Comparison of ENCODE assay signal across 8 cellular contexts in the genomic region with DNA sequence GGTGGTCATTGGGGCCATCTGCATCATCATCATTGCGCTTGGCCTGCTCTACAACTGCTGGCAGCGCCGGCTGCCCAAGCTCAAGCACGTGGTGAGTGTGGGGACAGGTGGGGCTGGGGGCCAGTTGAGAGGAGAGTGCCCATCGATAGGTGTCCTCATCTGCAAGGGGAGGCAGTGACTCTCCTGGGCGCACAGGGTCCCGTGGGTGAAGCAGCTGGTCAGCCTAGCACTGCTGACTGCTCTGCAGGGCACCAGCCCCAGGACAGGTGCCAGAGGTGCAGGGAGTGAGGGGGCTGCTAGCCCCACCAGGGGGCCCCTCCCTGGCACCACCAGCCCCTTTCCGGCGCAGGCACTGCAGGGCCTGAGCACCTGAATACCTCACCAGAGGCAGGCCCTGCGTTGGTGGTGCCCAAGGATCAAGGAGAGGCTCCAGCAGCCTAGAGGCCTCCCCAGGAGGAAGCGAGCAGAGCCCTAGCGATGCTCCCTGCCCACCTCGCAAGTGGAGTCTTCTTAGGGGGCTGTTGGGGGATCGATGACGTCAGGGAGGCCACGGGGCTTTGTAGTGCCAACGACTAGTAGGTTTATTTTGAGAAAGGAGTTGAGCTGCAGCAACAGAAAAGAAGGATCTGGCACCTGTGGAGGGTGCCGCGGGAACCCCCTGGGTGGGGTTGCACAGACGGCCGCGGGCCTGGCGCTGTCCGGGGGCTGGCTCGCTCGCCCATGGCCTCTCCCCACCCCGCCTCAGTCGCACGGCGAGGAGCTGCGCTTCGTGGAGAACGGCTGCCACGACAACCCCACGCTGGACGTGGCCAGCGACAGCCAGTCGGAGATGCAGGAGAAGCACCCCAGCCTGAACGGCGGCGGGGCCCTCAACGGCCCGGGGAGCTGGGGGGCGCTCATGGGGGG. TPM values are rescaled to one million over a fixed set of nuclear protein-coding genes. Genes with fewer than 3 reads are reported as not detected.
DNase-seq lines count a peak whose midpoint lies in the region; ATAC-seq, FAIRE-seq and TF ChIP-seq lines count a peak whose summit lies in the region.

No MANE protein-coding gene starts in this region.

- DNase-seq in A549 (ENCODE audit: low read depth in 1 of 2, low spot score in 1 of 2) (no peak), type B pancreatic cell (ENCODE audit: extremely low spot score, unreplicated experiment) (no peak), NCI-H510A (lab: John Stamatoyannopoulos, UW) (no peak)
- peak; percentile 33 for DNase-seq in activated CD4-positive, alpha-beta T cell treated with anti-CD3 and anti-CD28 coated beads for 1 hour
- DNase-seq in effector memory CD8-positive, alpha-beta T cell = peak; percentile 16 to 44 (median 24)

- no peaks in the 10 kb centered on the region for H3K27me3 ChIP-seq in mucosa of rectum (ENCODE audit: control insufficient read depth in 2 of 2, insufficient read depth in 2 of 2, low read length in 2 of 2)

- peak overlapping the region; percentile 72 for H3K4me2 ChIP-seq in A549

- POLR2A ChIA-PET in A549 (lab: Yijun Ruan, JAX) = no interaction called here

- H3K4me3 Mint-ChIP-seq in effector memory CD8-positive, alpha-beta T cell = peak overlapping the region; percentile 92 to 93
- peak overlapping the region; percentile 86 for H3K4me3 Mint-ChIP-seq in type B pancreatic cell

- CTCF ChIA-PET in A549 (lab: Yijun Ruan, JAX) = interaction anchor here (1.3 to 2.8 kb wide), 3 partner anchors 20 to 288 kb away, joined by 3 to 21 read pairs (median 5); no protein-coding TSS in a partner anchor

- no peak for TF ChIP-seq POLR2A in A549 (IDR thresholded peaks at IDR 0.05; ENCODE audit: low read length)

- peak overlapping the region; percentile 95 to 97 for H3K27ac Mint-ChIP-seq in effector memory CD8-positive, alpha-beta T cell
- H3K27ac Mint-ChIP-seq in type B pancreatic cell = no peak overlapping the region

- TF ChIP-seq EP300 in A549 (IDR thresholded peaks at IDR 0.05) = no peak

- H3K4me1 Mint-ChIP-seq in effector memory CD8-positive, alpha-beta T cell (ENCODE audit: low read depth in 2 of 2) = peaks cover 29 to 34% of the 10 kb centered on the region in 2 donors
- H3K4me1 Mint-ChIP-seq in type B pancreatic cell (ENCODE audit: unreplicated experiment) = peaks cover 4% of the 10 kb centered on the region

- no peak for TF ChIP-seq CTCF in A549 (IDR thresholded peaks at IDR 0.05)
- no peak for TF ChIP-seq CTCF in type B pancreatic cell (conservative IDR thresholded peaks at IDR 0.05)

- H3K9ac ChIP-seq in mucosa of rectum (ENCODE audit: low read depth in 1 of 2, low read length in 2 of 2) = peak overlapping the region; percentile 85 to 98

- no peaks in the 10 kb centered on the region for H3K9me3 Mint-ChIP-seq in effector memory CD8-positive, alpha-beta T cell
- no peaks in the 10 kb centered on the region for H3K9me3 Mint-ChIP-seq in type B pancreatic cell

- no peaks in the 10 kb centered on the region for H3K36me3 ChIP-seq in mucosa of rectum (ENCODE audit: control insufficient read depth in 2 of 2, insufficient read depth in 2 of 2, low read length in 2 of 2)

- 17% methylated on average over 23 of the region's 44 CpGs for WGBS in A549 (ENCODE audit: missing lambda C conversion rate)

- no peak for TF ChIP-seq RAD21 in A549 (conservative IDR thresholded peaks at IDR 0.05 in 1 of 2, IDR thresholded peaks at IDR 0.05 in 1 of 2)

- H3K4me1 ChIP-seq in A549 (peaks cover 11% of the 10 kb centered on the region; the same call in 1 of the 3 replicates), mucosa of rectum (ENCODE audit: control insufficient read depth in 2 of 2, insufficient read depth in 2 of 2, low read length in 2 of 2) (peaks cover 17% of the 10 kb centered on the region in 2 donors)

- no peak for FAIRE-seq in A549 (lab: Jason Lieb, UNC)

- H3K27me3 Mint-ChIP-seq in effector memory CD8-positive, alpha-beta T cell = no peaks in the 10 kb centered on the region
- peaks cover 5% of the 10 kb centered on the region for H3K27me3 Mint-ChIP-seq in type B pancreatic cell

- ATAC-seq in A549 (peak; percentile 9 to 41; a peak in 3 of 6 replicates), GM19023 (IDR thresholded peaks at IDR 0.05; ENCODE audit: unreplicated experiment) (peak; percentile 13), HG03280 (IDR thresholded peaks at IDR 0.05; ENCODE audit: unreplicated experiment) (peak; percentile 12)
- ATAC-seq in effector memory CD8-positive, alpha-beta T cell (replicated peaks) = peak; percentile 10

- no peaks in the 10 kb centered on the region for H3K9me3 ChIP-seq in A549
- H3K9me3 ChIP-seq in mucosa of rectum (ENCODE audit: control insufficient read depth in 2 of 2, low read length in 2 of 2) = no peaks in the 10 kb centered on the region

- peak overlapping the region; percentile 100 for H3K4me3 ChIP-seq in A549
- H3K4me3 ChIP-seq in mucosa of rectum (ENCODE audit: low read length in 2 of 2) = peak overlapping the region; percentile 73 to 81

- peaks cover 18% of the 10 kb centered on the region for H3K36me3 Mint-ChIP-seq in effector memory CD8-positive, alpha-beta T cell (ENCODE audit: insufficient read depth)
- no peaks in the 10 kb centered on the region for H3K36me3 Mint-ChIP-seq in type B pancreatic cell

- peak overlapping the region; percentile 100 for H3K27ac ChIP-seq in A549
- peak overlapping the region; percentile 77 to 81 for H3K27ac ChIP-seq in mucosa of rectum (ENCODE audit: low read depth in 2 of 2, low read length in 2 of 2)

TF ChIP-seq in A549, 52 proteins besides CTCF, POLR2A, EP300 and RAD21 (continues in another document):
- no peak for TF ChIP-seq ATOH8 (CRISPR knock-in tag; IDR thresholded peaks at IDR 0.05; ENCODE audit: low read depth)
- TF ChIP-seq ZSCAN20 (CRISPR knock-in tag; IDR thresholded peaks at IDR 0.05) = no peak
- no peak for TF ChIP-seq CHD4 (IDR thresholded peaks at IDR 0.05; ENCODE audit: borderline replicate concordance)
- TF ChIP-seq, protein P1, sequence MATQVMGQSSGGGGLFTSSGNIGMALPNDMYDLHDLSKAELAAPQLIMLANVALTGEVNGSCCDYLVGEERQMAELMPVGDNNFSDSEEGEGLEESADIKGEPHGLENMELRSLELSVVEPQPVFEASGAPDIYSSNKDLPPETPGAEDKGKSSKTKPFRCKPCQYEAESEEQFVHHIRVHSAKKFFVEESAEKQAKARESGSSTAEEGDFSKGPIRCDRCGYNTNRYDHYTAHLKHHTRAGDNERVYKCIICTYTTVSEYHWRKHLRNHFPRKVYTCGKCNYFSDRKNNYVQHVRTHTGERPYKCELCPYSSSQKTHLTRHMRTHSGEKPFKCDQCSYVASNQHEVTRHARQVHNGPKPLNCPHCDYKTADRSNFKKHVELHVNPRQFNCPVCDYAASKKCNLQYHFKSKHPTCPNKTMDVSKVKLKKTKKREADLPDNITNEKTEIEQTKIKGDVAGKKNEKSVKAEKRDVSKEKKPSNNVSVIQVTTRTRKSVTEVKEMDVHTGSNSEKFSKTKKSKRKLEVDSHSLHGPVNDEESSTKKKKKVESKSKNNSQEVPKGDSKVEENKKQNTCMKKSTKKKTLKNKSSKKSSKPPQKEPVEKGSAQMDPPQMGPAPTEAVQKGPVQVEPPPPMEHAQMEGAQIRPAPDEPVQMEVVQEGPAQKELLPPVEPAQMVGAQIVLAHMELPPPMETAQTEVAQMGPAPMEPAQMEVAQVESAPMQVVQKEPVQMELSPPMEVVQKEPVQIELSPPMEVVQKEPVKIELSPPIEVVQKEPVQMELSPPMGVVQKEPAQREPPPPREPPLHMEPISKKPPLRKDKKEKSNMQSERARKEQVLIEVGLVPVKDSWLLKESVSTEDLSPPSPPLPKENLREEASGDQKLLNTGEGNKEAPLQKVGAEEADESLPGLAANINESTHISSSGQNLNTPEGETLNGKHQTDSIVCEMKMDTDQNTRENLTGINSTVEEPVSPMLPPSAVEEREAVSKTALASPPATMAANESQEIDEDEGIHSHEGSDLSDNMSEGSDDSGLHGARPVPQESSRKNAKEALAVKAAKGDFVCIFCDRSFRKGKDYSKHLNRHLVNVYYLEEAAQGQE (IDR thresholded peaks at IDR 0.05) = no peak
- no peak for TF ChIP-seq MAZ (IDR thresholded peaks at IDR 0.05; ENCODE audit: borderline replicate concordance, low read depth, low read length)
- no peak for TF ChIP-seq HOXB5 (CRISPR knock-in tag; IDR thresholded peaks at IDR 0.05)
- no peak for TF ChIP-seq FOXS1 (CRISPR knock-in tag; IDR thresholded peaks at IDR 0.05)
- TF ChIP-seq CEBPB (IDR thresholded peaks at IDR 0.05) = no peak
- peak; percentile 31; the same call in 1 of the 2 replicates for TF ChIP-seq MAX (IDR thresholded peaks at IDR 0.05)
- no peak for TF ChIP-seq GATA3 (IDR thresholded peaks at IDR 0.05; ENCODE audit: borderline replicate concordance)

RNA-seq across cellular contexts. Expression of gene ABTB1, which starts 1.0 kb away (rescaled TPM):
- polyA plus RNA-seq in A549 (2011; rRNA removed) (9.7 and 10.7 TPM in 2 replicates), A549 (2017; fragmentation: RNase III; extraction: RNeasy Plus Mini Kit Qiagen cat#74134 plus additional on column Dnase treatment) (8.1 to 13.2 TPM (median 11.7 TPM) in 3 replicates)
- 15.1 and 18.9 TPM in 2 replicates for polyA plus RNA-seq in A549 (2012; cell fraction: cytosol; rRNA removed)
- polyA plus RNA-seq in A549 (2012; cell fraction: nucleus; rRNA removed) = 73.1 and 77.2 TPM in 2 replicates
- polyA minus RNA-seq in A549 (2011; rRNA and poly(A)+ RNA removed) = 20.7 and 25.8 TPM in 2 replicates
- 11.6 and 17.8 TPM in 2 replicates for total RNA-seq in type B pancreatic cell (ENCODE audit: low replicate concordance)

RNA-seq across cellular contexts. Expression of gene PODXL2, which starts 42.8 kb away (rescaled TPM):
- polyA plus RNA-seq in A549 (2011; rRNA removed) (3.8 and 4.2 TPM in 2 replicates), A549 (2017; fragmentation: RNase III; extraction: RNeasy Plus Mini Kit Qiagen cat#74134 plus additional on column Dnase treatment) (5.5 to 6.2 TPM (median 5.5 TPM) in 3 replicates)
- 7.8 and 10.8 TPM in 2 replicates for polyA plus RNA-seq in A549 (2012; cell fraction: cytosol; rRNA removed)
- polyA plus RNA-seq in A549 (2012; cell fraction: nucleus; rRNA removed) = 10.7 and 16.3 TPM in 2 replicates
- 1.8 and 2.1 TPM in 2 replicates for polyA minus RNA-seq in A549 (2011; rRNA and poly(A)+ RNA removed)
- total RNA-seq in type B pancreatic cell (ENCODE audit: low replicate concordance) = 24.8 and 48.9 TPM in 2 replicates

Comparison
In these comparisons a context has a peak if more than half of its experiments do, and no peak if none do; other contexts are left out.
1. DNase-seq: peak in activated CD4-positive, alpha-beta T cell treated with anti-CD3 and anti-CD28 coated beads for 1 hour (single experiment) and effector memory CD8-positive, alpha-beta T cell (3 of 3); none in A549 (0 of 2), type B pancreatic cell (single experiment) and NCI-H510A (single experiment).
2. Peak in every context shown above with its lines, with median percentiles within 50 percentile points of each other: ATAC-seq.